In genomic region chr4:7811536-7812190, GRCh38 we compare ENCODE assay signal across 12 cellular contexts.
A peak's percentile ranks its signal among the peaks of the same experiment; 100 is the strongest.
DNase-seq lines count a peak whose midpoint lies in the region; ATAC-seq and TF ChIP-seq lines count a peak whose summit lies in the region.
"Had no signal": no experiment of that assay in that cellular context is flagged by ENCODE, and none has a peak within 500 bp of the region (broad histone marks: within the 10 kb centered on the region; RNA-seq: fewer than 3 reads in every experiment).

No MANE protein-coding gene starts in this region.

- H3K4me2 ChIP-seq in Karpas-422 (ENCODE audit: low read depth, low read length, poor library complexity, severe bottlenecking): no peak overlapping the region
- H3K4me2 ChIP-seq: KMS-11 had no signal

- H3K4me1 ChIP-seq in lung (ENCODE audit: control insufficient read depth in 2 of 2, insufficient read depth in 2 of 2, low read length in 2 of 2): peaks cover 0 to 14% of the 10 kb centered on the region in 2 donors
- H3K4me1 ChIP-seq in skeletal muscle tissue (ENCODE audit: control insufficient read depth in 3 of 3, insufficient read depth in 3 of 3, low read length in 3 of 3): peaks cover 21 to 25% (median 25%) of the 10 kb centered on the region in 3 donors
- H3K4me1 ChIP-seq in Karpas-422 (ENCODE audit: low read length): no peaks in the 10 kb centered on the region

- DNase-seq in HCEC 1CT (peak; percentile 71), epithelial cell of esophagus (ENCODE audit: low read depth) (peak; percentile 36), lung (ENCODE audit: low spot score) (peak; percentile 48), C1 segment of cervical spinal cord (lab: John Stamatoyannopoulos, UW) (no peak), WERI-Rb-1 (no peak), Karpas-422 (no peak)
- DNase-seq in activated CD8-positive, alpha-beta memory T cell treated with anti-CD3 and anti-CD28 coated beads for 24 hours: no peak
- DNase-seq: CD4-positive, CD25-positive, alpha-beta regulatory T cell; NCI-H345; stimulated activated naive CD4-positive, alpha-beta T cell had no signal

- peak; percentile 49 for ATAC-seq in lung (ENCODE audit: insufficient read depth, low FRiP score)

- H3K9me3 ChIP-seq in lung (ENCODE audit: control insufficient read depth in 2 of 2, insufficient read depth in 1 of 2, low read length in 1 of 2): no peaks in the 10 kb centered on the region
- no peaks in the 10 kb centered on the region for H3K9me3 ChIP-seq in skeletal muscle tissue (ENCODE audit: control insufficient read depth in 3 of 3, low read length in 3 of 3)
- no peaks in the 10 kb centered on the region for H3K9me3 ChIP-seq in WERI-Rb-1 (ENCODE audit: severe bottlenecking)
- no peaks in the 10 kb centered on the region for H3K9me3 ChIP-seq in Karpas-422 (ENCODE audit: low read length)

- 64 to 78% methylated on average over 25 of the region's 25 CpGs for WGBS in lung, 2 donors

- H3K27me3 ChIP-seq in lung (ENCODE audit: control insufficient read depth, insufficient read depth): no peaks in the 10 kb centered on the region
- H3K27me3 ChIP-seq in skeletal muscle tissue (ENCODE audit: control insufficient read depth in 3 of 3, insufficient read depth in 3 of 3, low read length in 3 of 3): no peaks in the 10 kb centered on the region
- H3K27me3 ChIP-seq in WERI-Rb-1 (ENCODE audit: insufficient read depth, low read depth, severe bottlenecking): no peaks in the 10 kb centered on the region
- H3K27me3 ChIP-seq in Karpas-422 (ENCODE audit: low read length): no peaks in the 10 kb centered on the region

- no peak overlapping the region for H2AFZ ChIP-seq in Karpas-422 (ENCODE audit: low read length)

- H3K9me2 ChIP-seq in Karpas-422 (replicated peaks; ENCODE audit: insufficient read depth, low read length): no peaks in the 10 kb centered on the region

- H3K27ac ChIP-seq in lung (ENCODE audit: low read depth in 1 of 2, low read length in 1 of 2) (peak overlapping the region in 1 of 2 donors; percentile 62), skeletal muscle tissue (ENCODE audit: low read depth, low read length) (peak overlapping the region; percentile 27), WERI-Rb-1 (no peak overlapping the region), Karpas-422 (ENCODE audit: low read length) (no peak overlapping the region)
- H3K27ac ChIP-seq: KMS-11 had no signal

- H4K20me1 ChIP-seq in Karpas-422 (ENCODE audit: insufficient read depth, low read depth, low read length): no peaks in the 10 kb centered on the region

- H3K9ac ChIP-seq in skeletal muscle tissue (ENCODE audit: low read depth in 1 of 3, low read length in 3 of 3): no peak overlapping the region
- no peak overlapping the region for H3K9ac ChIP-seq in Karpas-422 (ENCODE audit: low read length)
- H3K9ac ChIP-seq: KMS-11 had no signal

- TF ChIP-seq CTCF in epithelial cell of esophagus (IDR thresholded peaks at IDR 0.05; ENCODE audit: insufficient read depth, low read depth, low read length, missing control alignments) (no peak), lung (IDR thresholded peaks at IDR 0.05; ENCODE audit: control extremely low read depth, extremely low read depth) (no peak), WERI-Rb-1 (IDR thresholded peaks at IDR 0.05; ENCODE audit: low read depth, low read length) (no peak)

- peaks cover 2 to 3% of the 10 kb centered on the region in 2 donors for H3K36me3 ChIP-seq in lung (ENCODE audit: control insufficient read depth in 2 of 2, insufficient read depth in 2 of 2, low read length in 2 of 2)
- peaks cover 3 to 17% (median 8%) of the 10 kb centered on the region in 3 donors for H3K36me3 ChIP-seq in skeletal muscle tissue (ENCODE audit: control insufficient read depth in 3 of 3, insufficient read depth in 3 of 3, low read length in 3 of 3)
- peaks cover 26% of the 10 kb centered on the region for H3K36me3 ChIP-seq in WERI-Rb-1
- H3K36me3 ChIP-seq in Karpas-422 (ENCODE audit: insufficient read depth, low read length): no peaks in the 10 kb centered on the region

- no peaks in the 10 kb centered on the region for H3K79me2 ChIP-seq in Karpas-422 (ENCODE audit: low read length)

- H3K4me3 ChIP-seq in epithelial cell of esophagus (ENCODE audit: low read length) (no peak overlapping the region), lung (no peak overlapping the region), skeletal muscle tissue (ENCODE audit: low read length in 3 of 3) (no peak overlapping the region), WERI-Rb-1 (ENCODE audit: low read depth, low read length) (no peak overlapping the region), Karpas-422 (ENCODE audit: low read length) (no peak overlapping the region)

Comparison
In these comparisons a context has a peak if more than half of its experiments do, and no peak if none do; other contexts are left out.
1. DNase-seq: peak in HCEC 1CT (single experiment), epithelial cell of esophagus (single experiment) and lung (single experiment); none in C1 segment of cervical spinal cord (0 of 14), WERI-Rb-1 (single experiment), activated CD8-positive, alpha-beta memory T cell treated with anti-CD3 and anti-CD28 coated beads for 24 hours (single experiment) and Karpas-422 (single experiment).